Comparison of ENCODE assay signal across 9 cellular contexts in genomic region chr1:153597206-153597605, GRCh38. TPM values are rescaled to one million over a fixed set of nuclear protein-coding genes. Genes with fewer than 3 reads are reported as not detected.
DNase-seq lines count a peak whose midpoint lies in the region; ATAC-seq and TF ChIP-seq lines count a peak whose summit lies in the region.
"Had no signal": no experiment of that assay in that cellular context is flagged by ENCODE, and none has a peak within 500 bp of the region (broad histone marks: within the 10 kb centered on the region; RNA-seq: fewer than 3 reads in every experiment).

No MANE protein-coding gene starts in this region.

- no peaks in the 10 kb centered on the region for H3K27me3 ChIP-seq in brain microvascular endothelial cell (replicated peaks)
- H3K27me3 ChIP-seq: gastroesophageal sphincter had no signal

- no peak overlapping the region for H3K4me3 ChIP-seq in brain microvascular endothelial cell (ENCODE audit: low read depth, low read length)
- H3K4me3 ChIP-seq: gastroesophageal sphincter had no signal

- peak; percentile 27 for ATAC-seq in activated CD8-positive, alpha-beta memory T cell treated with anti-CD3 and anti-CD28 coated beads, Interleukin-2, amount 10 ng/mL, durations not matched to agents 7 days and 5 days
- peak; percentile 65 to 66 for ATAC-seq in stimulated activated naive B cell treated with anti-CD40 and anti-IgM and Interleukin-4, amounts not matched to agents 10 μg/mL and 1 μg/mL and 100 μg/mL, for 72 hours (replicated peaks)
- ATAC-seq in GM19328 (IDR thresholded peaks at IDR 0.05; ENCODE audit: unreplicated experiment): no peak
- ATAC-seq: gastroesophageal sphincter had no signal

- in situ Hi-C loops in brain microvascular endothelial cell (cut with HindIII; ENCODE audit: low pct_ligation_motif_present, low sequenced_read_pairs): no loop called here

- no peaks in the 10 kb centered on the region for H3K36me3 ChIP-seq in brain microvascular endothelial cell (replicated peaks)
- H3K36me3 ChIP-seq: gastroesophageal sphincter had no signal

- no peak overlapping the region for H3K27ac Mint-ChIP-seq in activated CD8-positive, alpha-beta memory T cell treated with anti-CD3 and anti-CD28 coated beads, Interleukin-2, amount 10 ng/mL, durations not matched to agents 7 days and 5 days
- H3K27ac Mint-ChIP-seq in stimulated activated naive B cell treated with anti-CD40 and anti-IgM and Interleukin-4, amounts not matched to agents 10 μg/mL and 1 μg/mL and 100 μg/mL, for 72 hours: peak overlapping the region; percentile 96

- no peaks in the 10 kb centered on the region for H3K36me3 Mint-ChIP-seq in activated CD8-positive, alpha-beta memory T cell treated with anti-CD3 and anti-CD28 coated beads, Interleukin-2, amount 10 ng/mL, durations not matched to agents 7 days and 5 days
- no peaks in the 10 kb centered on the region for H3K36me3 Mint-ChIP-seq in stimulated activated naive B cell treated with anti-CD40 and anti-IgM and Interleukin-4, amounts not matched to agents 10 μg/mL and 1 μg/mL and 100 μg/mL, for 72 hours

- DNase-seq in activated CD8-positive, alpha-beta memory T cell treated with anti-CD3 and anti-CD28 coated beads, Interleukin-2, amount 10 ng/mL, durations not matched to agents 7 days and 5 days: no peak
- no peak for DNase-seq in activated CD8-positive, alpha-beta memory T cell treated with anti-CD3 and anti-CD28 coated beads, Interleukin-2, amount 50 U/mL, for 4 hours
- peak; percentile 55 for DNase-seq in brain microvascular endothelial cell
- DNase-seq in stimulated activated naive B cell treated with anti-CD40 and anti-IgM and Interleukin-4, amounts not matched to agents 10 μg/mL and 1 μg/mL and 100 μg/mL, for 72 hours: peak; percentile 22
- DNase-seq in GM20000 (ENCODE audit: low spot score): no peak
- DNase-seq: AML-193, SHP77 had no signal

- no peak overlapping the region for H3K4me3 Mint-ChIP-seq in activated CD8-positive, alpha-beta memory T cell treated with anti-CD3 and anti-CD28 coated beads, Interleukin-2, amount 10 ng/mL, durations not matched to agents 7 days and 5 days
- H3K4me3 Mint-ChIP-seq in stimulated activated naive B cell treated with anti-CD40 and anti-IgM and Interleukin-4, amounts not matched to agents 10 μg/mL and 1 μg/mL and 100 μg/mL, for 72 hours: peak overlapping the region; percentile 50 to 63

- no peak overlapping the region for H3K27ac ChIP-seq in brain microvascular endothelial cell
- H3K27ac ChIP-seq: gastroesophageal sphincter had no signal

- no peaks in the 10 kb centered on the region for H3K27me3 Mint-ChIP-seq in activated CD8-positive, alpha-beta memory T cell treated with anti-CD3 and anti-CD28 coated beads, Interleukin-2, amount 10 ng/mL, durations not matched to agents 7 days and 5 days
- H3K27me3 Mint-ChIP-seq in stimulated activated naive B cell treated with anti-CD40 and anti-IgM and Interleukin-4, amounts not matched to agents 10 μg/mL and 1 μg/mL and 100 μg/mL, for 72 hours: no peaks in the 10 kb centered on the region

- CTCF ChIA-PET in activated CD8-positive, alpha-beta memory T cell treated with anti-CD3 and anti-CD28 coated beads, Interleukin-2, amount 10 ng/mL, durations not matched to agents 7 days and 5 days (lab: Charles Lee): interaction anchor here (1.2 kb wide), 1 partner anchor 25 kb away, joined by 4 read pairs; no protein-coding TSS in a partner anchor

- TF ChIP-seq CTCF in brain microvascular endothelial cell (IDR thresholded peaks at IDR 0.05; ENCODE audit: low read depth, low read length, missing control alignments): no peak
- no peak for TF ChIP-seq CTCF in GM20000 (IDR thresholded peaks at IDR 0.05; ENCODE audit: extremely low read depth, missing control alignments)

- H3K4me1 Mint-ChIP-seq in activated CD8-positive, alpha-beta memory T cell treated with anti-CD3 and anti-CD28 coated beads, Interleukin-2, amount 10 ng/mL, durations not matched to agents 7 days and 5 days: peaks cover 11% of the 10 kb centered on the region
- peaks cover 28 to 47% of the 10 kb centered on the region in 2 donors for H3K4me1 Mint-ChIP-seq in stimulated activated naive B cell treated with anti-CD40 and anti-IgM and Interleukin-4, amounts not matched to agents 10 μg/mL and 1 μg/mL and 100 μg/mL, for 72 hours

- no peaks in the 10 kb centered on the region for H3K9me3 Mint-ChIP-seq in activated CD8-positive, alpha-beta memory T cell treated with anti-CD3 and anti-CD28 coated beads, Interleukin-2, amount 10 ng/mL, durations not matched to agents 7 days and 5 days (ENCODE audit: low read depth)
- H3K9me3 Mint-ChIP-seq in stimulated activated naive B cell treated with anti-CD40 and anti-IgM and Interleukin-4, amounts not matched to agents 10 μg/mL and 1 μg/mL and 100 μg/mL, for 72 hours: no peaks in the 10 kb centered on the region

RNA-seq across cellular contexts. Expression of gene S100A16, which starts 15.7 kb away (rescaled TPM):
- total RNA-seq in activated CD8-positive, alpha-beta memory T cell treated with anti-CD3 and anti-CD28 coated beads, Interleukin-2, amount 10 ng/mL, durations not matched to agents 7 days and 5 days: not detected

RNA-seq across cellular contexts. Expression of gene S100A14, which starts 18.9 kb away (rescaled TPM):
- total RNA-seq in activated CD8-positive, alpha-beta memory T cell treated with anti-CD3 and anti-CD28 coated beads, Interleukin-2, amount 10 ng/mL, durations not matched to agents 7 days and 5 days: not detected

RNA-seq across cellular contexts. Expression of gene S100A13, which starts 30.1 kb away (rescaled TPM):
- total RNA-seq in activated CD8-positive, alpha-beta memory T cell treated with anti-CD3 and anti-CD28 coated beads, Interleukin-2, amount 10 ng/mL, durations not matched to agents 7 days and 5 days: 1 to 10 TPM; 6.0 to 7.0 TPM

RNA-seq across cellular contexts. Expression of gene S100A1, which starts 31.0 kb away (rescaled TPM):
- total RNA-seq in activated CD8-positive, alpha-beta memory T cell treated with anti-CD3 and anti-CD28 coated beads, Interleukin-2, amount 10 ng/mL, durations not matched to agents 7 days and 5 days: not detected

RNA-seq across cellular contexts. Expression of gene S100A2, which starts 31.6 kb away (rescaled TPM):
- under 1 TPM; 0.50 to 0.96 TPM for total RNA-seq in activated CD8-positive, alpha-beta memory T cell treated with anti-CD3 and anti-CD28 coated beads, Interleukin-2, amount 10 ng/mL, durations not matched to agents 7 days and 5 days

Comparison
In these comparisons a context has a peak if more than half of its experiments do, and no peak if none do; other contexts are left out.
1. DNase-seq: peak in brain microvascular endothelial cell (single experiment) and stimulated activated naive B cell treated with anti-CD40 and anti-IgM and Interleukin-4, amounts not matched to agents 10 μg/mL and 1 μg/mL and 100 μg/mL, for 72 hours (single experiment); none in activated CD8-positive, alpha-beta memory T cell treated with anti-CD3 and anti-CD28 coated beads, Interleukin-2, amount 10 ng/mL, durations not matched to agents 7 days and 5 days (single experiment), activated CD8-positive, alpha-beta memory T cell treated with anti-CD3 and anti-CD28 coated beads, Interleukin-2, amount 50 U/mL, for 4 hours (single experiment) and GM20000 (single experiment).